Comparison of ENCODE assay signal across 9 cellular contexts in the genomic region with DNA sequence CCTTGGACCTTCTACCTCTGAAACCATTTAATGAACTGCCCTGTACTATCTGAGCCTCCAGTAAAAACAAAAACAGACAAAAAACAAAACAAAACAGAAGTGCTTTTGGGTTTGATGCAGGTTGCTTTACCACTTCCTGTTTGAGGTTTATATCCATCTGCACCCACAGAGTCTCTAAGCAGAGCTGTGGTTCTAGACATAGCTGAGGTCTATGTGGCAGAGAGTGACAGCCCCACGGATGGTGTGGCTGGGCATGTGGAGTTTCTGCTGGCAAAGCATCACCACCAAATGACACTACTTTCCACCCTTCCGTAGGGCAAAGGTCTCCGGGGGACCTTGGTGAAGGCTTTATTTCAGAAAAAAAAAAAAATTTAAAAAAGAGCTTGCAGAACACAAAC.
A peak's percentile ranks its signal among the peaks of the same experiment; 100 is the strongest.
DNase-seq lines count a peak whose midpoint lies in the region; ATAC-seq and FAIRE-seq lines count a peak whose summit lies in the region.
"Had no signal": no experiment of that assay in that cellular context is flagged by ENCODE, and none has a peak within 500 bp of the region (broad histone marks: within the 10 kb centered on the region; RNA-seq: fewer than 3 reads in every experiment).

No MANE protein-coding gene starts in this region.

- no peaks in the 10 kb centered on the region for H3K36me3 Mint-ChIP-seq in activated CD4-positive, alpha-beta T cell treated with anti-CD3 and anti-CD28 coated beads for 36 hours (ENCODE audit: low read depth)
- H3K36me3 Mint-ChIP-seq in activated CD4-positive, alpha-beta T cell treated with anti-CD3 and anti-CD28 coated beads, Interleukin-2, amount 10 ng/mL, durations not matched to agents 24 days and 14 days (ENCODE audit: low read depth), result no peaks in the 10 kb centered on the region
- H3K36me3 Mint-ChIP-seq in stimulated activated naive B cell treated with anti-CD40 and anti-IgM and Interleukin-4, amounts not matched to agents 10 μg/mL and 1 μg/mL and 100 μg/mL, for 72 hours, result no peaks in the 10 kb centered on the region

- H3K27me3 Mint-ChIP-seq in activated CD4-positive, alpha-beta T cell treated with anti-CD3 and anti-CD28 coated beads for 36 hours, result no peaks in the 10 kb centered on the region
- peaks cover 25% of the 10 kb centered on the region for H3K27me3 Mint-ChIP-seq in activated CD4-positive, alpha-beta T cell treated with anti-CD3 and anti-CD28 coated beads, Interleukin-2, amount 10 ng/mL, durations not matched to agents 24 days and 14 days
- no peaks in the 10 kb centered on the region for H3K27me3 Mint-ChIP-seq in stimulated activated naive B cell treated with anti-CD40 and anti-IgM and Interleukin-4, amounts not matched to agents 10 μg/mL and 1 μg/mL and 100 μg/mL, for 72 hours

- no peak overlapping the region for H3K4me3 Mint-ChIP-seq in activated CD4-positive, alpha-beta T cell treated with anti-CD3 and anti-CD28 coated beads for 36 hours
- peak overlapping the region; percentile 46 for H3K4me3 Mint-ChIP-seq in activated CD4-positive, alpha-beta T cell treated with anti-CD3 and anti-CD28 coated beads, Interleukin-2, amount 10 ng/mL, durations not matched to agents 24 days and 14 days
- no peak overlapping the region for H3K4me3 Mint-ChIP-seq in stimulated activated naive B cell treated with anti-CD40 and anti-IgM and Interleukin-4, amounts not matched to agents 10 μg/mL and 1 μg/mL and 100 μg/mL, for 72 hours

- POLR2A ChIA-PET in activated CD4-positive, alpha-beta T cell treated with anti-CD3 and anti-CD28 coated beads for 36 hours (lab: Charles Lee), result interaction anchor here (0.6 kb wide), 1 partner anchor 185 kb away, joined by 3 read pairs; no protein-coding TSS in a partner anchor

- H3K4me1 Mint-ChIP-seq in activated CD4-positive, alpha-beta T cell treated with anti-CD3 and anti-CD28 coated beads for 36 hours, result peaks cover 52% of the 10 kb centered on the region
- peaks cover 25% of the 10 kb centered on the region for H3K4me1 Mint-ChIP-seq in activated CD4-positive, alpha-beta T cell treated with anti-CD3 and anti-CD28 coated beads, Interleukin-2, amount 10 ng/mL, durations not matched to agents 24 days and 14 days
- peaks cover 3 to 9% of the 10 kb centered on the region in 2 donors for H3K4me1 Mint-ChIP-seq in stimulated activated naive B cell treated with anti-CD40 and anti-IgM and Interleukin-4, amounts not matched to agents 10 μg/mL and 1 μg/mL and 100 μg/mL, for 72 hours

- no peak overlapping the region for H3K27ac Mint-ChIP-seq in activated CD4-positive, alpha-beta T cell treated with anti-CD3 and anti-CD28 coated beads for 36 hours
- H3K27ac Mint-ChIP-seq in activated CD4-positive, alpha-beta T cell treated with anti-CD3 and anti-CD28 coated beads, Interleukin-2, amount 10 ng/mL, durations not matched to agents 24 days and 14 days, result no peak overlapping the region
- no peak overlapping the region for H3K27ac Mint-ChIP-seq in stimulated activated naive B cell treated with anti-CD40 and anti-IgM and Interleukin-4, amounts not matched to agents 10 μg/mL and 1 μg/mL and 100 μg/mL, for 72 hours

- peak; percentile 57 for DNase-seq in activated CD4-positive, alpha-beta T cell treated with anti-CD3 and anti-CD28 coated beads for 36 hours
- DNase-seq in activated CD4-positive, alpha-beta T cell treated with anti-CD3 and anti-CD28 coated beads for 1 hour, result no peak
- DNase-seq in activated CD4-positive, alpha-beta T cell treated with anti-CD3 and anti-CD28 coated beads, Interleukin-2, amount 10 ng/mL, durations not matched to agents 24 days and 14 days, result peak; percentile 89
- DNase-seq in stimulated activated naive B cell treated with anti-CD40 and anti-IgM and Interleukin-4, amounts not matched to agents 10 μg/mL and 1 μg/mL and 100 μg/mL, for 72 hours, result no peak
- no peak for DNase-seq in frontal cortex (ENCODE audit: low spot score in 2 of 2)
- DNase-seq in OCI-M2 (lab: John Stamatoyannopoulos, UW; ENCODE audit: unreplicated experiment), result no peak
- DNase-seq in DMS 273 treated with DMSO at 0.1 percent for 48 hours (lab: John Stamatoyannopoulos, UW), result no peak

- no peak for FAIRE-seq in frontal cortex (lab: Jason Lieb, UNC)
- FAIRE-seq: A204.1 had no signal

- ATAC-seq in activated CD4-positive, alpha-beta T cell treated with anti-CD3 and anti-CD28 coated beads for 36 hours, result peak; percentile 84
- peak; percentile 90 for ATAC-seq in HG03108 (IDR thresholded peaks at IDR 0.05; ENCODE audit: unreplicated experiment)
- peak; percentile 57 to 72 for ATAC-seq in stimulated activated naive B cell treated with anti-CD40 and anti-IgM and Interleukin-4, amounts not matched to agents 10 μg/mL and 1 μg/mL and 100 μg/mL, for 72 hours (replicated peaks)

- intact Hi-C loops in activated CD4-positive, alpha-beta T cell treated with anti-CD3 and anti-CD28 coated beads for 36 hours (cut with DNase I, micrococcal nuclease), result loop anchor here in 1 of 2 experiments (2.0 kb wide), 1 partner anchor 58 kb away; no protein-coding TSS in a partner anchor
- intact Hi-C loops in activated CD4-positive, alpha-beta T cell treated with anti-CD3 and anti-CD28 coated beads, Interleukin-2, amount 10 ng/mL, durations not matched to agents 24 days and 14 days (cut with micrococcal nuclease), result no loop called here

- H3K9me3 Mint-ChIP-seq in activated CD4-positive, alpha-beta T cell treated with anti-CD3 and anti-CD28 coated beads for 36 hours (ENCODE audit: low read depth), result no peaks in the 10 kb centered on the region
- peaks cover 7% of the 10 kb centered on the region for H3K9me3 Mint-ChIP-seq in activated CD4-positive, alpha-beta T cell treated with anti-CD3 and anti-CD28 coated beads, Interleukin-2, amount 10 ng/mL, durations not matched to agents 24 days and 14 days
- H3K9me3 Mint-ChIP-seq in stimulated activated naive B cell treated with anti-CD40 and anti-IgM and Interleukin-4, amounts not matched to agents 10 μg/mL and 1 μg/mL and 100 μg/mL, for 72 hours, result no peaks in the 10 kb centered on the region

- CTCF ChIA-PET in activated CD4-positive, alpha-beta T cell treated with anti-CD3 and anti-CD28 coated beads for 36 hours (lab: Charles Lee), result interaction anchor here (1.0 kb wide), 1 partner anchor 11 kb away, joined by 3 read pairs; no protein-coding TSS in a partner anchor

Comparison
In these comparisons a context has a peak if more than half of its experiments do, and no peak if none do; other contexts are left out.
1. DNase-seq: peak in activated CD4-positive, alpha-beta T cell treated with anti-CD3 and anti-CD28 coated beads for 36 hours (single experiment) and activated CD4-positive, alpha-beta T cell treated with anti-CD3 and anti-CD28 coated beads, Interleukin-2, amount 10 ng/mL, durations not matched to agents 24 days and 14 days (single experiment); none in activated CD4-positive, alpha-beta T cell treated with anti-CD3 and anti-CD28 coated beads for 1 hour (single experiment), stimulated activated naive B cell treated with anti-CD40 and anti-IgM and Interleukin-4, amounts not matched to agents 10 μg/mL and 1 μg/mL and 100 μg/mL, for 72 hours (single experiment), frontal cortex (0 of 2), OCI-M2 (single experiment) and DMS 273 treated with DMSO at 0.1 percent for 48 hours (single experiment).
2. Peak in every context shown above with its lines, with median percentiles within 50 percentile points of each other: ATAC-seq.